In genomic region chr3:171346011-171346410, GRCh38 we compare ENCODE assay signal across 17 cellular contexts.
A peak's percentile ranks its signal among the peaks of the same experiment; 100 is the strongest.
DNase-seq lines count a peak whose midpoint lies in the region; ATAC-seq, FAIRE-seq and TF ChIP-seq lines count a peak whose summit lies in the region.
"Had no signal": no experiment of that assay in that cellular context is flagged by ENCODE, and none has a peak within 500 bp of the region (broad histone marks: within the 10 kb centered on the region; RNA-seq: fewer than 3 reads in every experiment).

No MANE protein-coding gene starts in this region.

- no peaks in the 10 kb centered on the region for H3K36me3 ChIP-seq in small intestine (ENCODE audit: control insufficient read depth in 2 of 2, insufficient read depth in 2 of 2, low read length in 2 of 2)
- H3K36me3 ChIP-seq: BLaER1 treated with 17β-estradiol and CSF1 and Interleukin-3, amounts not matched to agents 10 nM and 100 nM had no signal

- WGBS in small intestine, 3 donors: 9 to 65% (median 30%) methylated on average over 1 of the region's 1 CpG

- peaks cover 5 to 20% of the 10 kb centered on the region in 2 donors for H3K4me1 ChIP-seq in small intestine (ENCODE audit: control insufficient read depth in 2 of 2, insufficient read depth in 1 of 2, low read depth in 1 of 2, low read length in 1 of 2)

- intact Hi-C loops in dorsolateral prefrontal cortex (cut with DNase I): loop anchor here (10.0 kb wide), 1 partner anchor 109 kb away; no protein-coding TSS in a partner anchor

- H3K4me3 ChIP-seq in dorsolateral prefrontal cortex (no peak overlapping the region), small intestine (ENCODE audit: low read depth in 1 of 2, low read length in 2 of 2) (no peak overlapping the region)
- H3K4me3 ChIP-seq: BLaER1 treated with 17β-estradiol and CSF1 and Interleukin-3, amounts not matched to agents 10 nM and 100 nM; SK-N-MC had no signal

- peak; percentile 89 for FAIRE-seq in RCC 7860 (lab: Jason Lieb, UNC)
- FAIRE-seq in small intestine (lab: Jason Lieb, UNC): no peak
- FAIRE-seq: D721Med had no signal

- no peaks in the 10 kb centered on the region for H3K27me3 ChIP-seq in dorsolateral prefrontal cortex
- no peaks in the 10 kb centered on the region for H3K27me3 ChIP-seq in small intestine (ENCODE audit: control insufficient read depth in 2 of 2, insufficient read depth in 2 of 2, low read length in 2 of 2)
- H3K27me3 ChIP-seq: BLaER1 treated with 17β-estradiol and CSF1 and Interleukin-3, amounts not matched to agents 10 nM and 100 nM had no signal

- H3K27ac ChIP-seq in dorsolateral prefrontal cortex: peak overlapping the region in 33 of 59 donors; percentile 2 to 81 (median 59)
- peak overlapping the region in 1 of 2 donors; percentile 20 for H3K27ac ChIP-seq in small intestine (ENCODE audit: low read depth in 1 of 2, low read length in 1 of 2)
- H3K27ac ChIP-seq: SK-N-MC had no signal

- peak; percentile 32 for DNase-seq in RCC 7860 (ENCODE audit: low spot score)
- no peak for DNase-seq in dorsolateral prefrontal cortex
- DNase-seq in small intestine: peak; percentile 17
- DNase-seq in activated effector memory CD4-positive, alpha-beta T cell treated with Interleukin-2 at 50 U/mL for 16 hours: no peak
- no peak for DNase-seq in NCI-H524 treated with DMSO at 0.1 percent for 48 hours (lab: John Stamatoyannopoulos, UW)
- no peak for DNase-seq in T1000 (lab: John Stamatoyannopoulos, UW)
- DNase-seq: CD8-positive, alpha-beta T cell; H9; KBM-7; NCI-H1105; NCI-H2081; NCI-H774; SHP77 had no signal

- TF ChIP-seq CTCF in dorsolateral prefrontal cortex (IDR thresholded peaks at IDR 0.05 in 54 of 56, conservative IDR thresholded peaks at IDR 0.05 in 2 of 56; ENCODE audit: low read depth in 1 of 56, partially characterized antibody in 56 of 56): no peak

- H3K9me3 ChIP-seq in small intestine (ENCODE audit: control insufficient read depth, low read depth): no peaks in the 10 kb centered on the region

- peak; percentile 36 for ATAC-seq in GM19043 (IDR thresholded peaks at IDR 0.05; ENCODE audit: low read depth, unreplicated experiment)
- ATAC-seq: CD8-positive, alpha-beta T cell had no signal

Comparison
In these comparisons a context has a peak if more than half of its experiments do, and no peak if none do; other contexts are left out.
1. DNase-seq: peak in RCC 7860 (single experiment) and small intestine (single experiment); none in dorsolateral prefrontal cortex (0 of 10), activated effector memory CD4-positive, alpha-beta T cell treated with Interleukin-2 at 50 U/mL for 16 hours (single experiment), NCI-H524 treated with DMSO at 0.1 percent for 48 hours (single experiment) and T1000 (single experiment).